ENCODE assay signal across 1 cellular context in genomic region chr17:28008526-28008925, GRCh38.
A peak's percentile ranks its signal among the peaks of the same experiment; 100 is the strongest.
TF ChIP-seq lines count a peak whose summit lies in the region.

No MANE protein-coding gene starts in this region.

TF ChIP-seq in K562, 482 proteins besides CTCF, POLR2A, EP300 and RAD21 (continued from another document and continues in another):
- TF ChIP-seq, protein P1, sequence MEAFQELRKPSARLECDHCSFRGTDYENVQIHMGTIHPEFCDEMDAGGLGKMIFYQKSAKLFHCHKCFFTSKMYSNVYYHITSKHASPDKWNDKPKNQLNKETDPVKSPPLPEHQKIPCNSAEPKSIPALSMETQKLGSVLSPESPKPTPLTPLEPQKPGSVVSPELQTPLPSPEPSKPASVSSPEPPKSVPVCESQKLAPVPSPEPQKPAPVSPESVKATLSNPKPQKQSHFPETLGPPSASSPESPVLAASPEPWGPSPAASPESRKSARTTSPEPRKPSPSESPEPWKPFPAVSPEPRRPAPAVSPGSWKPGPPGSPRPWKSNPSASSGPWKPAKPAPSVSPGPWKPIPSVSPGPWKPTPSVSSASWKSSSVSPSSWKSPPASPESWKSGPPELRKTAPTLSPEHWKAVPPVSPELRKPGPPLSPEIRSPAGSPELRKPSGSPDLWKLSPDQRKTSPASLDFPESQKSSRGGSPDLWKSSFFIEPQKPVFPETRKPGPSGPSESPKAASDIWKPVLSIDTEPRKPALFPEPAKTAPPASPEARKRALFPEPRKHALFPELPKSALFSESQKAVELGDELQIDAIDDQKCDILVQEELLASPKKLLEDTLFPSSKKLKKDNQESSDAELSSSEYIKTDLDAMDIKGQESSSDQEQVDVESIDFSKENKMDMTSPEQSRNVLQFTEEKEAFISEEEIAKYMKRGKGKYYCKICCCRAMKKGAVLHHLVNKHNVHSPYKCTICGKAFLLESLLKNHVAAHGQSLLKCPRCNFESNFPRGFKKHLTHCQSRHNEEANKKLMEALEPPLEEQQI (IDR thresholded peaks at IDR 0.05) = peak; percentile 93
- TF ChIP-seq, protein P2, sequence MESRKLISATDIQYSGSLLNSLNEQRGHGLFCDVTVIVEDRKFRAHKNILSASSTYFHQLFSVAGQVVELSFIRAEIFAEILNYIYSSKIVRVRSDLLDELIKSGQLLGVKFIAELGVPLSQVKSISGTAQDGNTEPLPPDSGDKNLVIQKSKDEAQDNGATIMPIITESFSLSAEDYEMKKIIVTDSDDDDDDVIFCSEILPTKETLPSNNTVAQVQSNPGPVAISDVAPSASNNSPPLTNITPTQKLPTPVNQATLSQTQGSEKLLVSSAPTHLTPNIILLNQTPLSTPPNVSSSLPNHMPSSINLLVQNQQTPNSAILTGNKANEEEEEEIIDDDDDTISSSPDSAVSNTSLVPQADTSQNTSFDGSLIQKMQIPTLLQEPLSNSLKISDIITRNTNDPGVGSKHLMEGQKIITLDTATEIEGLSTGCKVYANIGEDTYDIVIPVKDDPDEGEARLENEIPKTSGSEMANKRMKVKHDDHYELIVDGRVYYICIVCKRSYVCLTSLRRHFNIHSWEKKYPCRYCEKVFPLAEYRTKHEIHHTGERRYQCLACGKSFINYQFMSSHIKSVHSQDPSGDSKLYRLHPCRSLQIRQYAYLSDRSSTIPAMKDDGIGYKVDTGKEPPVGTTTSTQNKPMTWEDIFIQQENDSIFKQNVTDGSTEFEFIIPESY (CRISPR knock-in tag; IDR thresholded peaks at IDR 0.05) = no peak
- TF ChIP-seq PURB (CRISPR knock-in tag; IDR thresholded peaks at IDR 0.05; ENCODE audit: low read depth) (no peak), XRCC3 (IDR thresholded peaks at IDR 0.05) (no peak), MCM3 (IDR thresholded peaks at IDR 0.05) (no peak), RBM39 (optimal IDR thresholded peaks at IDR 0.05; ENCODE audit: low read depth, low read length) (no peak), NCOA6 (IDR thresholded peaks at IDR 0.05) (peak; percentile 92), NFRKB (IDR thresholded peaks at IDR 0.05; ENCODE audit: low read depth) (no peak), MCM7 (IDR thresholded peaks at IDR 0.05) (no peak; a peak in 1 of 4 replicates), KDM5B (IDR thresholded peaks at IDR 0.05; ENCODE audit: insufficient replicate concordance, low read depth, low read length) (no peak), AFF1 (IDR thresholded peaks at IDR 0.05; ENCODE audit: low read depth in 1 of 2, partially characterized antibody in 2 of 2) (peak in 1 of 2 experiments; percentile 99), ZNF197 (CRISPR knock-in tag; IDR thresholded peaks at IDR 0.05; ENCODE audit: low read depth) (peak; percentile 88), TBL1XR1 (IDR thresholded peaks at IDR 0.05; ENCODE audit: low read length in 2 of 2) (no peak), TCFL5 (CRISPR knock-in tag; conservative IDR thresholded peaks at IDR 0.05) (no peak), PHB2 (IDR thresholded peaks at IDR 0.05; ENCODE audit: low read depth) (no peak), SIN3A (IDR thresholded peaks at IDR 0.05; ENCODE audit: borderline replicate concordance in 2 of 2, control insufficient read depth in 1 of 2, low read depth in 2 of 2, low read length in 2 of 2) (peak in 1 of 2 experiments; percentile 95; a peak in 2 of 4 replicates), BRCA1 (IDR thresholded peaks at IDR 0.05) (no peak), BRCA1 (CRISPR knock-in tag; IDR thresholded peaks at IDR 0.05) (no peak), SRF (CRISPR knock-in tag; IDR thresholded peaks at IDR 0.05) (peak in 1 of 2 experiments; percentile 87; a peak in 2 of 4 replicates), ZNF384 (IDR thresholded peaks at IDR 0.05; ENCODE audit: low read depth, low read length) (no peak), BCL6 (CRISPR knock-in tag; IDR thresholded peaks at IDR 0.05) (no peak), ZNF644 (tag; IDR thresholded peaks at IDR 0.05; ENCODE audit: low read depth) (peak; percentile 93), ZKSCAN8 (CRISPR knock-in tag; IDR thresholded peaks at IDR 0.05) (no peak), DMBX1 (CRISPR knock-in tag; IDR thresholded peaks at IDR 0.05; ENCODE audit: borderline replicate concordance) (peak; percentile 82), E2F1 (CRISPR knock-in tag; IDR thresholded peaks at IDR 0.05) (peak; percentile 62; the same call in 1 of the 2 replicates), ZNF707 (CRISPR knock-in tag; conservative IDR thresholded peaks at IDR 0.05) (no peak), MEF2D (tag; conservative IDR thresholded peaks at IDR 0.05; ENCODE audit: low read depth) (0 out of 2 replicates have a peak, but pooled peaks have one; percentile 23), ZNF146 (CRISPR knock-in tag; IDR thresholded peaks at IDR 0.05; ENCODE audit: unreplicated experiment) (peak; percentile 25), NR3C1 (CRISPR knock-in tag; IDR thresholded peaks at IDR 0.05) (0 out of 2 replicates have a peak, but pooled peaks have one; percentile 55), ETV1 (tag; conservative IDR thresholded peaks at IDR 0.05; ENCODE audit: low read depth) (peak; percentile 48; the same call in 1 of the 2 replicates), ZNF316 (IDR thresholded peaks at IDR 0.05) (no peak), DNMT1 (IDR thresholded peaks at IDR 0.05) (no peak), ZNF274 (IDR thresholded peaks at IDR 0.05; ENCODE audit: borderline replicate concordance, low read depth, low read length) (no peak), CREB1 (IDR thresholded peaks at IDR 0.05) (no peak), CREB1 (CRISPR knock-in tag; IDR thresholded peaks at IDR 0.05) (0 out of 2 replicates have a peak, but pooled peaks have one; percentile 27), FOXJ3 (CRISPR knock-in tag; IDR thresholded peaks at IDR 0.05) (no peak), CBFB (CRISPR knock-in tag; IDR thresholded peaks at IDR 0.05) (no peak), TFE3 (CRISPR knock-in tag; IDR thresholded peaks at IDR 0.05) (no peak), MTA2 (IDR thresholded peaks at IDR 0.05; ENCODE audit: low read depth) (no peak)
- TF ChIP-seq, protein P3, sequence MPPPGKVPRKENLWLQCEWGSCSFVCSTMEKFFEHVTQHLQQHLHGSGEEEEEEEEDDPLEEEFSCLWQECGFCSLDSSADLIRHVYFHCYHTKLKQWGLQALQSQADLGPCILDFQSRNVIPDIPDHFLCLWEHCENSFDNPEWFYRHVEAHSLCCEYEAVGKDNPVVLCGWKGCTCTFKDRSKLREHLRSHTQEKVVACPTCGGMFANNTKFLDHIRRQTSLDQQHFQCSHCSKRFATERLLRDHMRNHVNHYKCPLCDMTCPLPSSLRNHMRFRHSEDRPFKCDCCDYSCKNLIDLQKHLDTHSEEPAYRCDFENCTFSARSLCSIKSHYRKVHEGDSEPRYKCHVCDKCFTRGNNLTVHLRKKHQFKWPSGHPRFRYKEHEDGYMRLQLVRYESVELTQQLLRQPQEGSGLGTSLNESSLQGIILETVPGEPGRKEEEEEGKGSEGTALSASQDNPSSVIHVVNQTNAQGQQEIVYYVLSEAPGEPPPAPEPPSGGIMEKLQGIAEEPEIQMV (tag; conservative IDR thresholded peaks at IDR 0.05; ENCODE audit: low read depth) = peak; percentile 49; the same call in 1 of the 2 replicates
- TF ChIP-seq, protein P4, sequence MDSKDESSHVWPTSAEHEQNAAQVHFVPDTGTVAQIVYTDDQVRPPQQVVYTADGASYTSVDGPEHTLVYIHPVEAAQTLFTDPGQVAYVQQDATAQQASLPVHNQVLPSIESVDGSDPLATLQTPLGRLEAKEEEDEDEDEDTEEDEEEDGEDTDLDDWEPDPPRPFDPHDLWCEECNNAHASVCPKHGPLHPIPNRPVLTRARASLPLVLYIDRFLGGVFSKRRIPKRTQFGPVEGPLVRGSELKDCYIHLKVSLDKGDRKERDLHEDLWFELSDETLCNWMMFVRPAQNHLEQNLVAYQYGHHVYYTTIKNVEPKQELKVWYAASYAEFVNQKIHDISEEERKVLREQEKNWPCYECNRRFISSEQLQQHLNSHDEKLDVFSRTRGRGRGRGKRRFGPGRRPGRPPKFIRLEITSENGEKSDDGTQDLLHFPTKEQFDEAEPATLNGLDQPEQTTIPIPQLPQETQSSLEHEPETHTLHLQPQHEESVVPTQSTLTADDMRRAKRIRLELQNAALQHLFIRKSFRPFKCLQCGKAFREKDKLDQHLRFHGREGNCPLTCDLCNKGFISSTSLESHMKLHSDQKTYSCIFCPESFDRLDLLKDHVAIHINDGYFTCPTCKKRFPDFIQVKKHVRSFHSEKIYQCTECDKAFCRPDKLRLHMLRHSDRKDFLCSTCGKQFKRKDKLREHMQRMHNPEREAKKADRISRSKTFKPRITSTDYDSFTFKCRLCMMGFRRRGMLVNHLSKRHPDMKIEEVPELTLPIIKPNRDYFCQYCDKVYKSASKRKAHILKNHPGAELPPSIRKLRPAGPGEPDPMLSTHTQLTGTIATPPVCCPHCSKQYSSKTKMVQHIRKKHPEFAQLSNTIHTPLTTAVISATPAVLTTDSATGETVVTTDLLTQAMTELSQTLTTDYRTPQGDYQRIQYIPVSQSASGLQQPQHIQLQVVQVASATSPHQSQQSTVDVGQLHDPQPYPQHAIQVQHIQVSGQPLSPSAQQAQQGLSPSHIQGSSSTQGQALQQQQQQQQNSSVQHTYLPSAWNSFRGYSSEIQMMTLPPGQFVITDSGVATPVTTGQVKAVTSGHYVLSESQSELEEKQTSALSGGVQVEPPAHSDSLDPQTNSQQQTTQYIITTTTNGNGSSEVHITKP (IDR thresholded peaks at IDR 0.05; ENCODE audit: partially characterized antibody) = no peak
- TF ChIP-seq, protein P5, sequence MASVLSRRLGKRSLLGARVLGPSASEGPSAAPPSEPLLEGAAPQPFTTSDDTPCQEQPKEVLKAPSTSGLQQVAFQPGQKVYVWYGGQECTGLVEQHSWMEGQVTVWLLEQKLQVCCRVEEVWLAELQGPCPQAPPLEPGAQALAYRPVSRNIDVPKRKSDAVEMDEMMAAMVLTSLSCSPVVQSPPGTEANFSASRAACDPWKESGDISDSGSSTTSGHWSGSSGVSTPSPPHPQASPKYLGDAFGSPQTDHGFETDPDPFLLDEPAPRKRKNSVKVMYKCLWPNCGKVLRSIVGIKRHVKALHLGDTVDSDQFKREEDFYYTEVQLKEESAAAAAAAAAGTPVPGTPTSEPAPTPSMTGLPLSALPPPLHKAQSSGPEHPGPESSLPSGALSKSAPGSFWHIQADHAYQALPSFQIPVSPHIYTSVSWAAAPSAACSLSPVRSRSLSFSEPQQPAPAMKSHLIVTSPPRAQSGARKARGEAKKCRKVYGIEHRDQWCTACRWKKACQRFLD (CRISPR knock-in tag; IDR thresholded peaks at IDR 0.05) = peak; percentile 95
- TF ChIP-seq, protein P6, sequence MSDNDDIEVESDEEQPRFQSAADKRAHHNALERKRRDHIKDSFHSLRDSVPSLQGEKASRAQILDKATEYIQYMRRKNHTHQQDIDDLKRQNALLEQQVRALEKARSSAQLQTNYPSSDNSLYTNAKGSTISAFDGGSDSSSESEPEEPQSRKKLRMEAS (CRISPR knock-in tag; IDR thresholded peaks at IDR 0.05) = no peak
- TF ChIP-seq, protein P7, sequence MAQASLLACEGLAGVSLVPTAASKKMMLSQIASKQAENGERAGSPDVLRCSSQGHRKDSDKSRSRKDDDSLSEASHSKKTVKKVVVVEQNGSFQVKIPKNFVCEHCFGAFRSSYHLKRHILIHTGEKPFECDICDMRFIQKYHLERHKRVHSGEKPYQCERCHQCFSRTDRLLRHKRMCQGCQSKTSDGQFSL (CRISPR knock-in tag; IDR thresholded peaks at IDR 0.05) = no peak
- TF ChIP-seq, protein P7 (tag; IDR thresholded peaks at IDR 0.05) = no peak
